1 cellular context compared by ENCODE assay signal in the genomic region with DNA sequence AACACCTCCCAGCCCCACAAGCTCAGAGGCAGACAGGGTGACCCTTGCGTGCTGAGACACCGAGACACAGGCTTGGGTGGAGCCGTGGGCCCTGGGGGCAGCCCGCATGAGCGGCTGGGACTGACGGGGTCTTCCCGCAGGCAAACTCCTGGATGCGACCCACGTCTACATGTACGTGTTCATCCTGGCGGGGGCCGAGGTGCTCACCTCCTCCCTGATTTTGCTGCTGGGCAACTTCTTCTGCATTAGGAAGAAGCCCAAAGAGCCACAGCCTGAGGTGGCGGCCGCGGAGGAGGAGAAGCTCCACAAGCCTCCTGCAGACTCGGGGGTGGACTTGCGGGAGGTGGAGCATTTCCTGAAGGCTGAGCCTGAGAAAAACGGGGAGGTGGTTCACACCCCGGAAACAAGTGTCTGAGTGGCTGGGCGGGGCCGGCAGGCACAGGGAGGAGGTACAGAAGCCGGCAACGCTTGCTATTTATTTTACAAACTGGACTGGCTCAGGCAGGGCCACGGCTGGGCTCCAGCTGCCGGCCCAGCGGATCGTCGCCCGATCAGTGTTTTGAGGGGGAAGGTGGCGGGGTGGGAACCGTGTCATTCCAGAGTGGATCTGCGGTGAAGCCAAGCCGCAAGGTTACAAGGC.
TF ChIP-seq lines count a peak whose summit lies in the region.

No MANE protein-coding gene starts in this region.

TF ChIP-seq in K562, 482 proteins besides CTCF, POLR2A, EP300 and RAD21 (continued from another document and continues in another):
- no peak for TF ChIP-seq CHD7 (IDR thresholded peaks at IDR 0.05; ENCODE audit: low read depth, low read length)
- TF ChIP-seq ZNF76 (CRISPR knock-in tag; IDR thresholded peaks at IDR 0.05; ENCODE audit: borderline replicate concordance) = no peak
- peak; percentile 65; the same call in 1 of the 2 replicates for TF ChIP-seq TFAP4 (CRISPR knock-in tag; IDR thresholded peaks at IDR 0.05; ENCODE audit: borderline replicate concordance)
- no peak for TF ChIP-seq SRSF7 (optimal IDR thresholded peaks at IDR 0.05; ENCODE audit: low read depth, low read length)
- no peak for TF ChIP-seq ZBTB12 (CRISPR knock-in tag; IDR thresholded peaks at IDR 0.05)
- TF ChIP-seq NBN (IDR thresholded peaks at IDR 0.05; ENCODE audit: low read depth) = 0 out of 2 replicates have a peak, but pooled peaks have one; percentile 44
- TF ChIP-seq, protein P1, sequence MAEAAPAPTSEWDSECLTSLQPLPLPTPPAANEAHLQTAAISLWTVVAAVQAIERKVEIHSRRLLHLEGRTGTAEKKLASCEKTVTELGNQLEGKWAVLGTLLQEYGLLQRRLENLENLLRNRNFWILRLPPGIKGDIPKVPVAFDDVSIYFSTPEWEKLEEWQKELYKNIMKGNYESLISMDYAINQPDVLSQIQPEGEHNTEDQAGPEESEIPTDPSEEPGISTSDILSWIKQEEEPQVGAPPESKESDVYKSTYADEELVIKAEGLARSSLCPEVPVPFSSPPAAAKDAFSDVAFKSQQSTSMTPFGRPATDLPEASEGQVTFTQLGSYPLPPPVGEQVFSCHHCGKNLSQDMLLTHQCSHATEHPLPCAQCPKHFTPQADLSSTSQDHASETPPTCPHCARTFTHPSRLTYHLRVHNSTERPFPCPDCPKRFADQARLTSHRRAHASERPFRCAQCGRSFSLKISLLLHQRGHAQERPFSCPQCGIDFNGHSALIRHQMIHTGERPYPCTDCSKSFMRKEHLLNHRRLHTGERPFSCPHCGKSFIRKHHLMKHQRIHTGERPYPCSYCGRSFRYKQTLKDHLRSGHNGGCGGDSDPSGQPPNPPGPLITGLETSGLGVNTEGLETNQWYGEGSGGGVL (CRISPR knock-in tag; IDR thresholded peaks at IDR 0.05) = no peak
- no peak for TF ChIP-seq EZH2 (IDR thresholded peaks at IDR 0.05; ENCODE audit: borderline replicate concordance, low read depth, low read length)
- 0 out of 2 replicates have a peak, but pooled peaks have one; percentile 4 for TF ChIP-seq JUN (IDR thresholded peaks at IDR 0.05; ENCODE audit: borderline replicate concordance, low read depth, low read length)
- no peak for TF ChIP-seq JUN (CRISPR knock-in tag; IDR thresholded peaks at IDR 0.05; ENCODE audit: borderline replicate concordance)
- TF ChIP-seq, protein P2, sequence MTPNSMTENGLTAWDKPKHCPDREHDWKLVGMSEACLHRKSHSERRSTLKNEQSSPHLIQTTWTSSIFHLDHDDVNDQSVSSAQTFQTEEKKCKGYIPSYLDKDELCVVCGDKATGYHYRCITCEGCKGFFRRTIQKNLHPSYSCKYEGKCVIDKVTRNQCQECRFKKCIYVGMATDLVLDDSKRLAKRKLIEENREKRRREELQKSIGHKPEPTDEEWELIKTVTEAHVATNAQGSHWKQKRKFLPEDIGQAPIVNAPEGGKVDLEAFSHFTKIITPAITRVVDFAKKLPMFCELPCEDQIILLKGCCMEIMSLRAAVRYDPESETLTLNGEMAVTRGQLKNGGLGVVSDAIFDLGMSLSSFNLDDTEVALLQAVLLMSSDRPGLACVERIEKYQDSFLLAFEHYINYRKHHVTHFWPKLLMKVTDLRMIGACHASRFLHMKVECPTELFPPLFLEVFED (CRISPR knock-in tag; conservative IDR thresholded peaks at IDR 0.05) = no peak
- TF ChIP-seq ZNF354B (CRISPR knock-in tag; IDR thresholded peaks at IDR 0.05) = no peak
- no peak for TF ChIP-seq ZHX1 (conservative IDR thresholded peaks at IDR 0.05; ENCODE audit: low read length)
- no peak for TF ChIP-seq NCOR1 (IDR thresholded peaks at IDR 0.05)
- TF ChIP-seq ZNF511 (CRISPR knock-in tag; IDR thresholded peaks at IDR 0.05) = no peak
- no peak for TF ChIP-seq ARHGAP35 (IDR thresholded peaks at IDR 0.05; ENCODE audit: partially characterized antibody)
- TF ChIP-seq, protein P3, sequence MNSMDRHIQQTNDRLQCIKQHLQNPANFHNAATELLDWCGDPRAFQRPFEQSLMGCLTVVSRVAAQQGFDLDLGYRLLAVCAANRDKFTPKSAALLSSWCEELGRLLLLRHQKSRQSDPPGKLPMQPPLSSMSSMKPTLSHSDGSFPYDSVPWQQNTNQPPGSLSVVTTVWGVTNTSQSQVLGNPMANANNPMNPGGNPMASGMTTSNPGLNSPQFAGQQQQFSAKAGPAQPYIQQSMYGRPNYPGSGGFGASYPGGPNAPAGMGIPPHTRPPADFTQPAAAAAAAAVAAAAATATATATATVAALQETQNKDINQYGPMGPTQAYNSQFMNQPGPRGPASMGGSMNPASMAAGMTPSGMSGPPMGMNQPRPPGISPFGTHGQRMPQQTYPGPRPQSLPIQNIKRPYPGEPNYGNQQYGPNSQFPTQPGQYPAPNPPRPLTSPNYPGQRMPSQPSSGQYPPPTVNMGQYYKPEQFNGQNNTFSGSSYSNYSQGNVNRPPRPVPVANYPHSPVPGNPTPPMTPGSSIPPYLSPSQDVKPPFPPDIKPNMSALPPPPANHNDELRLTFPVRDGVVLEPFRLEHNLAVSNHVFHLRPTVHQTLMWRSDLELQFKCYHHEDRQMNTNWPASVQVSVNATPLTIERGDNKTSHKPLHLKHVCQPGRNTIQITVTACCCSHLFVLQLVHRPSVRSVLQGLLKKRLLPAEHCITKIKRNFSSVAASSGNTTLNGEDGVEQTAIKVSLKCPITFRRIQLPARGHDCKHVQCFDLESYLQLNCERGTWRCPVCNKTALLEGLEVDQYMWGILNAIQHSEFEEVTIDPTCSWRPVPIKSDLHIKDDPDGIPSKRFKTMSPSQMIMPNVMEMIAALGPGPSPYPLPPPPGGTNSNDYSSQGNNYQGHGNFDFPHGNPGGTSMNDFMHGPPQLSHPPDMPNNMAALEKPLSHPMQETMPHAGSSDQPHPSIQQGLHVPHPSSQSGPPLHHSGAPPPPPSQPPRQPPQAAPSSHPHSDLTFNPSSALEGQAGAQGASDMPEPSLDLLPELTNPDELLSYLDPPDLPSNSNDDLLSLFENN (IDR thresholded peaks at IDR 0.05; ENCODE audit: low read depth in 2 of 2, low read length in 2 of 2) = 0 out of 4 replicates have a peak, but pooled peaks of 1 of the 2 experiments have one; percentile 17
- no peak for TF ChIP-seq GATA2 (CRISPR knock-in tag; IDR thresholded peaks at IDR 0.05)
- no peak for TF ChIP-seq GABPB2 (CRISPR knock-in tag; conservative IDR thresholded peaks at IDR 0.05)
- TF ChIP-seq ZNF431 (CRISPR knock-in tag; IDR thresholded peaks at IDR 0.05) = no peak
- no peak for TF ChIP-seq ATF4 (CRISPR knock-in tag; IDR thresholded peaks at IDR 0.05)
- TF ChIP-seq ZBED1 (IDR thresholded peaks at IDR 0.05) = no peak
- TF ChIP-seq CBX3 (IDR thresholded peaks at IDR 0.05; ENCODE audit: borderline replicate concordance in 1 of 2, low read length in 2 of 2) = 0 out of 3 replicates have a peak, but pooled peaks of 1 of the 2 experiments have one; percentile 7
